1 cellular context compared by ENCODE assay signal in genomic region chr3:9395570-9396300, GRCh38.
TF ChIP-seq lines count a peak whose summit lies in the region.

No MANE protein-coding gene starts in this region.

TF ChIP-seq in K562, 482 proteins besides CTCF, POLR2A, EP300 and RAD21 (continued from another document and continues in another):
- TF ChIP-seq XRCC5 (IDR thresholded peaks at IDR 0.05; ENCODE audit: low read depth, low read length): no peak
- TF ChIP-seq, protein P1, sequence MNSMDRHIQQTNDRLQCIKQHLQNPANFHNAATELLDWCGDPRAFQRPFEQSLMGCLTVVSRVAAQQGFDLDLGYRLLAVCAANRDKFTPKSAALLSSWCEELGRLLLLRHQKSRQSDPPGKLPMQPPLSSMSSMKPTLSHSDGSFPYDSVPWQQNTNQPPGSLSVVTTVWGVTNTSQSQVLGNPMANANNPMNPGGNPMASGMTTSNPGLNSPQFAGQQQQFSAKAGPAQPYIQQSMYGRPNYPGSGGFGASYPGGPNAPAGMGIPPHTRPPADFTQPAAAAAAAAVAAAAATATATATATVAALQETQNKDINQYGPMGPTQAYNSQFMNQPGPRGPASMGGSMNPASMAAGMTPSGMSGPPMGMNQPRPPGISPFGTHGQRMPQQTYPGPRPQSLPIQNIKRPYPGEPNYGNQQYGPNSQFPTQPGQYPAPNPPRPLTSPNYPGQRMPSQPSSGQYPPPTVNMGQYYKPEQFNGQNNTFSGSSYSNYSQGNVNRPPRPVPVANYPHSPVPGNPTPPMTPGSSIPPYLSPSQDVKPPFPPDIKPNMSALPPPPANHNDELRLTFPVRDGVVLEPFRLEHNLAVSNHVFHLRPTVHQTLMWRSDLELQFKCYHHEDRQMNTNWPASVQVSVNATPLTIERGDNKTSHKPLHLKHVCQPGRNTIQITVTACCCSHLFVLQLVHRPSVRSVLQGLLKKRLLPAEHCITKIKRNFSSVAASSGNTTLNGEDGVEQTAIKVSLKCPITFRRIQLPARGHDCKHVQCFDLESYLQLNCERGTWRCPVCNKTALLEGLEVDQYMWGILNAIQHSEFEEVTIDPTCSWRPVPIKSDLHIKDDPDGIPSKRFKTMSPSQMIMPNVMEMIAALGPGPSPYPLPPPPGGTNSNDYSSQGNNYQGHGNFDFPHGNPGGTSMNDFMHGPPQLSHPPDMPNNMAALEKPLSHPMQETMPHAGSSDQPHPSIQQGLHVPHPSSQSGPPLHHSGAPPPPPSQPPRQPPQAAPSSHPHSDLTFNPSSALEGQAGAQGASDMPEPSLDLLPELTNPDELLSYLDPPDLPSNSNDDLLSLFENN (IDR thresholded peaks at IDR 0.05; ENCODE audit: low read depth in 2 of 2, low read length in 2 of 2): no peak
- no peak for TF ChIP-seq AFF4 (CRISPR knock-in tag; IDR thresholded peaks at IDR 0.05)
- TF ChIP-seq SMARCA4 (IDR thresholded peaks at IDR 0.05): peak; percentile 83
- peak; percentile 6; the same call in 1 of the 2 replicates for TF ChIP-seq ELF4 (CRISPR knock-in tag; IDR thresholded peaks at IDR 0.05)
- no peak for TF ChIP-seq PTBP1 (IDR thresholded peaks at IDR 0.05; ENCODE audit: low read depth, low read length)
- TF ChIP-seq ARNT (IDR thresholded peaks at IDR 0.05): peak; percentile 14 to 86; a peak in 3 of 4 replicates
- TF ChIP-seq, protein P2, sequence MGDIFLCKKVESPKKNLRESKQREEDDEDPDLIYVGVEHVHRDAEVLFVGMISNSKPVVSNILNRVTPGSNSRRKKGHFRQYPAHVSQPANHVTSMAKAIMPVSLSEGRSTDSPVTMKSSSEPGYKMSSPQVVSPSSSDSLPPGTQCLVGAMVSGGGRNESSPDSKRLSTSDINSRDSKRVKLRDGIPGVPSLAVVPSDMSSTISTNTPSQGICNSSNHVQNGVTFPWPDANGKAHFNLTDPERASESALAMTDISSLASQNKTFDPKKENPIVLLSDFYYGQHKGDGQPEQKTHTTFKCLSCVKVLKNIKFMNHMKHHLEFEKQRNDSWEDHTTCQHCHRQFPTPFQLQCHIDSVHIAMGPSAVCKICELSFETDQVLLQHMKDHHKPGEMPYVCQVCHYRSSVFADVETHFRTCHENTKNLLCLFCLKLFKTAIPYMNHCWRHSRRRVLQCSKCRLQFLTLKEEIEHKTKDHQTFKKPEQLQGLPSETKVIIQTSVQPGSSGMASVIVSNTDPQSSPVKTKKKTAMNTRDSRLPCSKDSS (IDR thresholded peaks at IDR 0.05; ENCODE audit: low read depth, partially characterized antibody): no peak
- 0 out of 2 replicates have a peak, but pooled peaks have one; percentile 16 for TF ChIP-seq BCOR (IDR thresholded peaks at IDR 0.05)
- no peak for TF ChIP-seq MITF (IDR thresholded peaks at IDR 0.05)
- 0 out of 4 replicates have a peak, but pooled peaks of 1 of the 2 experiments have one; percentile 53 for TF ChIP-seq HDAC1 (IDR thresholded peaks at IDR 0.05)
- no peak for TF ChIP-seq NR2C1 (IDR thresholded peaks at IDR 0.05)
- TF ChIP-seq NR2C1 (tag; IDR thresholded peaks at IDR 0.05): no peak
- TF ChIP-seq PHB (CRISPR knock-in tag; IDR thresholded peaks at IDR 0.05): no peak
- no peak for TF ChIP-seq EWSR1 (IDR thresholded peaks at IDR 0.05; ENCODE audit: borderline replicate concordance, low read depth, partially characterized antibody)
- 0 out of 2 replicates have a peak, but pooled peaks have one; percentile 15 for TF ChIP-seq NBN (IDR thresholded peaks at IDR 0.05; ENCODE audit: low read depth)
- no peak for TF ChIP-seq REST (CRISPR knock-in tag; IDR thresholded peaks at IDR 0.05; ENCODE audit: low read depth)
- no peak for TF ChIP-seq U2AF2 (optimal IDR thresholded peaks at IDR 0.05; ENCODE audit: low read depth, low read length)
- TF ChIP-seq ZNF445 (CRISPR knock-in tag; IDR thresholded peaks at IDR 0.05; ENCODE audit: low read depth): no peak
- TF ChIP-seq, protein P3, sequence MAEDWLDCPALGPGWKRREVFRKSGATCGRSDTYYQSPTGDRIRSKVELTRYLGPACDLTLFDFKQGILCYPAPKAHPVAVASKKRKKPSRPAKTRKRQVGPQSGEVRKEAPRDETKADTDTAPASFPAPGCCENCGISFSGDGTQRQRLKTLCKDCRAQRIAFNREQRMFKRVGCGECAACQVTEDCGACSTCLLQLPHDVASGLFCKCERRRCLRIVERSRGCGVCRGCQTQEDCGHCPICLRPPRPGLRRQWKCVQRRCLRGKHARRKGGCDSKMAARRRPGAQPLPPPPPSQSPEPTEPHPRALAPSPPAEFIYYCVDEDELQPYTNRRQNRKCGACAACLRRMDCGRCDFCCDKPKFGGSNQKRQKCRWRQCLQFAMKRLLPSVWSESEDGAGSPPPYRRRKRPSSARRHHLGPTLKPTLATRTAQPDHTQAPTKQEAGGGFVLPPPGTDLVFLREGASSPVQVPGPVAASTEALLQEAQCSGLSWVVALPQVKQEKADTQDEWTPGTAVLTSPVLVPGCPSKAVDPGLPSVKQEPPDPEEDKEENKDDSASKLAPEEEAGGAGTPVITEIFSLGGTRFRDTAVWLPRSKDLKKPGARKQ (CRISPR knock-in tag; IDR thresholded peaks at IDR 0.05): no peak
- no peak for TF ChIP-seq ZNF23 (CRISPR knock-in tag; IDR thresholded peaks at IDR 0.05)
- TF ChIP-seq ZNF121 (CRISPR knock-in tag; conservative IDR thresholded peaks at IDR 0.05): no peak
- TF ChIP-seq RBM25 (IDR thresholded peaks at IDR 0.05; ENCODE audit: low read depth, low read length, severe bottlenecking): no peak
- no peak for TF ChIP-seq ZNF277 (CRISPR knock-in tag; IDR thresholded peaks at IDR 0.05; ENCODE audit: borderline replicate concordance)
- no peak for TF ChIP-seq ZBTB2 (IDR thresholded peaks at IDR 0.05)
- TF ChIP-seq FIP1L1 (IDR thresholded peaks at IDR 0.05; ENCODE audit: low read depth, low read length, poor library complexity, severe bottlenecking): no peak
- TF ChIP-seq CBX1 (IDR thresholded peaks at IDR 0.05; ENCODE audit: low read depth): no peak
- TF ChIP-seq THRB (CRISPR knock-in tag; conservative IDR thresholded peaks at IDR 0.05): 0 out of 2 replicates have a peak, but pooled peaks have one; percentile 4
- peak; percentile 82 for TF ChIP-seq DPF2 (IDR thresholded peaks at IDR 0.05)
- no peak for TF ChIP-seq RBM17 (IDR thresholded peaks at IDR 0.05; ENCODE audit: borderline replicate concordance, low read depth, low read length)
- TF ChIP-seq ATF3 (IDR thresholded peaks at IDR 0.05): peak; percentile 78
- TF ChIP-seq ATF3 (CRISPR knock-in tag; conservative IDR thresholded peaks at IDR 0.05): no peak; the same call in 1 of the 2 replicates
- TF ChIP-seq NR2C2 (CRISPR knock-in tag; IDR thresholded peaks at IDR 0.05): no peak
- TF ChIP-seq NR2C2 (tag; IDR thresholded peaks at IDR 0.05): no peak
- 0 out of 4 replicates have a peak, but pooled peaks of 1 of the 2 experiments have one; percentile 28 for TF ChIP-seq NONO (IDR thresholded peaks at IDR 0.05; ENCODE audit: low read depth in 2 of 2, low read length in 1 of 2)
- peak; percentile 83 for TF ChIP-seq ZNF316 (IDR thresholded peaks at IDR 0.05)
- TF ChIP-seq HNRNPUL1 (IDR thresholded peaks at IDR 0.05; ENCODE audit: low read length): 0 out of 2 replicates have a peak, but pooled peaks have one; percentile 44
